1 cellular context compared by ENCODE assay signal in the genomic region with DNA sequence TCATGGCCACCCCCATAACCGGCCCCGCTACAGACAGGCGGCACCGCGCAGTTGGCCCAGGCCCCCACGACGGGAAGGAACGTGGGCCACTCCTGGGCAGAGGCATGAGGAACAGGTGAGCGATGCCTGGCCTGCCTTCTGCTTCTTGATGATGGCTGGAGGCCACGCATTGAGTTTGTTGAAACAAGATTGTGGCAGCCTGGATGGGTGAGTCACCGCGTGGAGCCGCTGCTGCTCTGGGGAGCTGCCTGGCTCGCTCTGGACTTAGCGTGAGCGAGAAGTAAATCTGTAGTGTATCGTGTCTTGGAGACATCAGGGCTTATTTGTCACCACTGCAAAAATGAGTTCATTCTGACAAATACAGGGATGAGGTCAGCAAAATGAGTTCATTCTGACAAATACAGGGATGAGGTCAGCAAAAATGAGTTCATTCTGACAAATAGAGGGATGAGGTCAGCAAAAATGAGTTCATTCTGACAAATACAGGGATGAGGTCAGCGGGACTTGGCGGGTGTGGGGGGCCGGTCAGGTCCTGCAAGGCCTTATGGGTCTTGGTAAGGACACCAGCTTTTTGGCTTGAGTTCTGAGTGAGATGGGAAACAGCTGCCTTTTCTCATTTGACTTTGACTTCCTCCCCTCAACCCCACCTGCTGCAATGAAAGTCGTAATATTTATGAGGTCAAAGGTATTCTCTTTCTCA.
TF ChIP-seq lines count a peak whose summit lies in the region.

No MANE protein-coding gene starts in this region.

TF ChIP-seq in GM12878, 131 proteins besides CTCF, POLR2A, EP300 and RAD21 (continued from another document):
- TF ChIP-seq, protein P1, sequence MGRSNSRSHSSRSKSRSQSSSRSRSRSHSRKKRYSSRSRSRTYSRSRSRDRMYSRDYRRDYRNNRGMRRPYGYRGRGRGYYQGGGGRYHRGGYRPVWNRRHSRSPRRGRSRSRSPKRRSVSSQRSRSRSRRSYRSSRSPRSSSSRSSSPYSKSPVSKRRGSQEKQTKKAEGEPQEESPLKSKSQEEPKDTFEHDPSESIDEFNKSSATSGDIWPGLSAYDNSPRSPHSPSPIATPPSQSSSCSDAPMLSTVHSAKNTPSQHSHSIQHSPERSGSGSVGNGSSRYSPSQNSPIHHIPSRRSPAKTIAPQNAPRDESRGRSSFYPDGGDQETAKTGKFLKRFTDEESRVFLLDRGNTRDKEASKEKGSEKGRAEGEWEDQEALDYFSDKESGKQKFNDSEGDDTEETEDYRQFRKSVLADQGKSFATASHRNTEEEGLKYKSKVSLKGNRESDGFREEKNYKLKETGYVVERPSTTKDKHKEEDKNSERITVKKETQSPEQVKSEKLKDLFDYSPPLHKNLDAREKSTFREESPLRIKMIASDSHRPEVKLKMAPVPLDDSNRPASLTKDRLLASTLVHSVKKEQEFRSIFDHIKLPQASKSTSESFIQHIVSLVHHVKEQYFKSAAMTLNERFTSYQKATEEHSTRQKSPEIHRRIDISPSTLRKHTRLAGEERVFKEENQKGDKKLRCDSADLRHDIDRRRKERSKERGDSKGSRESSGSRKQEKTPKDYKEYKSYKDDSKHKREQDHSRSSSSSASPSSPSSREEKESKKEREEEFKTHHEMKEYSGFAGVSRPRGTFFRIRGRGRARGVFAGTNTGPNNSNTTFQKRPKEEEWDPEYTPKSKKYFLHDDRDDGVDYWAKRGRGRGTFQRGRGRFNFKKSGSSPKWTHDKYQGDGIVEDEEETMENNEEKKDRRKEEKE (IDR thresholded peaks at IDR 0.05): no peak
